Comparison of ENCODE assay signal across 8 cellular contexts in genomic region chr10:67849331-67850011, GRCh38. TPM values are rescaled to one million over a fixed set of nuclear protein-coding genes. Genes with fewer than 3 reads are reported as not detected.
DNase-seq lines count a peak whose midpoint lies in the region; ATAC-seq and TF ChIP-seq lines count a peak whose summit lies in the region.

No MANE protein-coding gene starts in this region.

- TF ChIP-seq CTCF in kidney epithelial cell (IDR thresholded peaks at IDR 0.05; ENCODE audit: insufficient read depth, low read length, poor library complexity, severe bottlenecking) = no peak

- no peaks in the 10 kb centered on the region for H3K27me3 ChIP-seq in kidney epithelial cell (ENCODE audit: control insufficient read depth, insufficient read depth, low read length)

- DNase-seq in AG20443 (ENCODE audit: low spot score) (peak; percentile 95), NCI-H446 (lab: John Stamatoyannopoulos, UW) (peak; percentile 63 to 84), cerebellum (ENCODE audit: low spot score) (peak; percentile 93), kidney epithelial cell (ENCODE audit: low read depth) (peak; percentile 80)
- DNase-seq in activated CD4-positive, CD25-positive, alpha-beta regulatory T cell treated with anti-CD3 and anti-CD28 coated beads, Interleukin-2, amount 50 U/mL, for 72 hours = peak; percentile 92
- DNase-seq in stimulated activated CD4-positive, alpha-beta T cell treated with anti-CD3 and anti-CD28 coated beads, Interleukin-15, amount 100 ng/mL, for 24 hours = peak; percentile 95

- H3K36me3 ChIP-seq in kidney epithelial cell (ENCODE audit: control insufficient read depth, insufficient read depth, low read length) = no peaks in the 10 kb centered on the region

- ATAC-seq in GM19043 (IDR thresholded peaks at IDR 0.05; ENCODE audit: low read depth, unreplicated experiment) (peak; percentile 95), HG03354 (IDR thresholded peaks at IDR 0.05; ENCODE audit: poor library complexity, severe bottlenecking, unreplicated experiment) (peak; percentile 96)

- H3K4me3 ChIP-seq in kidney epithelial cell (ENCODE audit: low read depth, low read length) = peak overlapping the region; percentile 64

RNA-seq across cellular contexts. Expression of gene DNAJC12, which starts 11.5 kb away (rescaled TPM):
- total RNA-seq in cerebellum (12.3 TPM), kidney epithelial cell (3.0 and 3.1 TPM in 2 replicates)

RNA-seq across cellular contexts. Expression of gene SIRT1, which starts 35.0 kb away (rescaled TPM):
- total RNA-seq in cerebellum (25.8 TPM), kidney epithelial cell (20.5 and 22.4 TPM in 2 replicates)

Comparison
In these comparisons a context has a peak if more than half of its experiments do, and no peak if none do; other contexts are left out.
1. Peak in every context shown above with its lines: DNase-seq, ATAC-seq and H3K4me3 ChIP-seq.